ENCODE assay signal across 8 cellular contexts in genomic region chr2:127526142-127526939, GRCh38. TPM values are rescaled to one million over a fixed set of nuclear protein-coding genes. Genes with fewer than 3 reads are reported as not detected.
DNase-seq lines count a peak whose midpoint lies in the region; ATAC-seq, FAIRE-seq and TF ChIP-seq lines count a peak whose summit lies in the region.

Gene IWS1 (minus strand): TSS chr2:127526489. CDS start chr2:127526208, 281 bp downstream.

- no peaks in the 10 kb centered on the region for H3K36me3 ChIP-seq in body of pancreas (replicated peaks in 1 of 2; ENCODE audit: insufficient read depth in 1 of 2, low read depth in 2 of 2)

- peak in 6 of 7 experiments; percentile 17 to 68 (median 55) for TF ChIP-seq CTCF in body of pancreas (IDR thresholded peaks at IDR 0.05)

- intact Hi-C loops in body of pancreas (cut with DNase I): no loop called here
- intact Hi-C loops in sciatic nerve (cut with DNase I): loop anchor here (5.0 kb wide), 1 partner anchor 116 kb away; no protein-coding TSS in a partner anchor

- H3K4me1 ChIP-seq in body of pancreas: peaks cover 20% of the 10 kb centered on the region

- FAIRE-seq in TTC549 (lab: Jason Lieb, UNC): peak; percentile 83

- peak within 1 kb of the TSS; percentile 79 to 93 (median 88) for H3K27ac ChIP-seq in body of pancreas

- TF ChIP-seq POLR2A in body of pancreas (IDR thresholded peaks at IDR 0.05): peak; percentile 50 to 85 (median 78)

- DNase-seq in 8988T: peak; percentile 72
- peak; percentile 95 for DNase-seq in NCI-H2107 treated with DMSO at 0.1 percent for 48 hours (lab: John Stamatoyannopoulos, UW; ENCODE audit: unreplicated experiment)
- DNase-seq in body of pancreas: peak; percentile 95 to 97 (median 96)
- DNase-seq in iPS DF 19.7 (ENCODE audit: low read depth, low spot score): peak; percentile 85
- DNase-seq in sciatic nerve (ENCODE audit: low spot score): peak; percentile 96

- peak within 1 kb of the TSS; percentile 60 to 87 for H3K4me3 ChIP-seq in body of pancreas

- 0% methylated on average over 40 to 66 of the region's 66 CpGs for WGBS in body of pancreas, 2 donors

- H3K9me3 ChIP-seq in body of pancreas: no peaks in the 10 kb centered on the region

- no peaks in the 10 kb centered on the region for H3K27me3 ChIP-seq in body of pancreas

- ATAC-seq in GM18520 (IDR thresholded peaks at IDR 0.05; ENCODE audit: unreplicated experiment) (peak; percentile 76), HG03064 (IDR thresholded peaks at IDR 0.05; ENCODE audit: low read depth, unreplicated experiment) (peak; percentile 86), body of pancreas (peak; percentile 95), sciatic nerve (peak; percentile 99)

RNA-seq across cellular contexts. Expression of gene IWS1, which starts in this region (rescaled TPM):
- total RNA-seq in body of pancreas: 10 to 100 TPM; 25.9 to 26.7 TPM
- total RNA-seq in sciatic nerve: 44.4 TPM

Comparison
In these comparisons a context has a peak if more than half of its experiments do, and no peak if none do; other contexts are left out.
1. Peak in every context shown above with its lines: DNase-seq, ATAC-seq, H3K4me3 ChIP-seq and H3K27ac ChIP-seq.